ENCODE assay signal across 1 cellular context in genomic region chr15:101063891-101064794, GRCh38.
TF ChIP-seq lines count a peak whose summit lies in the region.

No MANE protein-coding gene starts in this region.

TF ChIP-seq in HepG2, 621 proteins besides CTCF, POLR2A, EP300 and RAD21 (continued from another document and continues in another):
- 0 out of 2 replicates have a peak, but pooled peaks have one; percentile 22 for TF ChIP-seq ZNF574 (CRISPR knock-in tag; IDR thresholded peaks at IDR 0.05)
- TF ChIP-seq ZNF414 (CRISPR knock-in tag; IDR thresholded peaks at IDR 0.05) = no peak
- no peak for TF ChIP-seq HHEX (CRISPR knock-in tag; IDR thresholded peaks at IDR 0.05)
- peak; percentile 63; the same call in 1 of the 2 replicates for TF ChIP-seq HIC2 (CRISPR knock-in tag; IDR thresholded peaks at IDR 0.05; ENCODE audit: low read depth)
- TF ChIP-seq KLF12 (CRISPR knock-in tag; IDR thresholded peaks at IDR 0.05; ENCODE audit: borderline replicate concordance) = no peak
- TF ChIP-seq MNT (IDR thresholded peaks at IDR 0.05) = no peak
- no peak for TF ChIP-seq NCOA1 (CRISPR knock-in tag; IDR thresholded peaks at IDR 0.05)
- TF ChIP-seq YY1 (IDR thresholded peaks at IDR 0.05; ENCODE audit: insufficient read depth, insufficient replicate concordance, low read depth, low read length) = peak; percentile 20
- TF ChIP-seq ZNF512 (CRISPR knock-in tag; IDR thresholded peaks at IDR 0.05) = no peak
- no peak for TF ChIP-seq HNRNPK (IDR thresholded peaks at IDR 0.05; ENCODE audit: low read depth, low read length, poor library complexity, severe bottlenecking)
- 0 out of 2 replicates have a peak, but pooled peaks have one; percentile 22 for TF ChIP-seq ZFY (CRISPR knock-in tag; IDR thresholded peaks at IDR 0.05)
- 0 out of 2 replicates have a peak, but pooled peaks have one; percentile 48 for TF ChIP-seq TARDBP (CRISPR knock-in tag; IDR thresholded peaks at IDR 0.05)
- TF ChIP-seq KDM5B (CRISPR knock-in tag; IDR thresholded peaks at IDR 0.05; ENCODE audit: borderline replicate concordance) = peak; percentile 63; the same call in 1 of the 2 replicates
- no peak for TF ChIP-seq MTF2 (CRISPR knock-in tag; IDR thresholded peaks at IDR 0.05; ENCODE audit: borderline replicate concordance)
- TF ChIP-seq ZNF101 (CRISPR knock-in tag; IDR thresholded peaks at IDR 0.05; ENCODE audit: borderline replicate concordance, low read depth) = no peak
- TF ChIP-seq ZFP37 (CRISPR knock-in tag; IDR thresholded peaks at IDR 0.05; ENCODE audit: borderline replicate concordance) = no peak
- TF ChIP-seq ZNF510 (CRISPR knock-in tag; IDR thresholded peaks at IDR 0.05; ENCODE audit: low read depth) = no peak
- TF ChIP-seq SMARCE1 (IDR thresholded peaks at IDR 0.05; ENCODE audit: borderline replicate concordance) = no peak
- TF ChIP-seq ZNF691 (CRISPR knock-in tag; IDR thresholded peaks at IDR 0.05; ENCODE audit: borderline replicate concordance, low read depth) = no peak
- no peak for TF ChIP-seq ATF4 (CRISPR knock-in tag; IDR thresholded peaks at IDR 0.05)
- no peak for TF ChIP-seq BRD4 (CRISPR knock-in tag; IDR thresholded peaks at IDR 0.05)
- peak; percentile 27; the same call in 1 of the 2 replicates for TF ChIP-seq GABPB1 (CRISPR knock-in tag; IDR thresholded peaks at IDR 0.05)
- 0 out of 2 replicates have a peak, but pooled peaks have one; percentile 14 for TF ChIP-seq HDAC2 (CRISPR knock-in tag; IDR thresholded peaks at IDR 0.05)
- no peak for TF ChIP-seq SNRNP70 (IDR thresholded peaks at IDR 0.05; ENCODE audit: low read depth, low read length)
- TF ChIP-seq SNAPC5 (CRISPR knock-in tag; IDR thresholded peaks at IDR 0.05; ENCODE audit: borderline replicate concordance) = no peak
- no peak for TF ChIP-seq CBX5 (CRISPR knock-in tag; IDR thresholded peaks at IDR 0.05; ENCODE audit: borderline replicate concordance)
- peak; percentile 13; the same call in 1 of the 2 replicates for TF ChIP-seq SMAD1 (CRISPR knock-in tag; IDR thresholded peaks at IDR 0.05; ENCODE audit: borderline replicate concordance, low read depth)
- TF ChIP-seq CENPT (CRISPR knock-in tag; IDR thresholded peaks at IDR 0.05; ENCODE audit: low read depth) = no peak
- TF ChIP-seq E2F1 (CRISPR knock-in tag; IDR thresholded peaks at IDR 0.05) = no peak
- TF ChIP-seq PLRG1 (conservative IDR thresholded peaks at IDR 0.05) = no peak
- TF ChIP-seq TBP (CRISPR knock-in tag; IDR thresholded peaks at IDR 0.05) = no peak
- TF ChIP-seq PAXIP1 (CRISPR knock-in tag; conservative IDR thresholded peaks at IDR 0.05) = 0 out of 2 replicates have a peak, but pooled peaks have one; percentile 23
- peak; percentile 45; the same call in 1 of the 2 replicates for TF ChIP-seq ZHX2 (IDR thresholded peaks at IDR 0.05; ENCODE audit: low read depth)
- TF ChIP-seq ZHX2 (CRISPR knock-in tag; IDR thresholded peaks at IDR 0.05; ENCODE audit: borderline replicate concordance) = no peak
- TF ChIP-seq MBNL3 (CRISPR knock-in tag; conservative IDR thresholded peaks at IDR 0.05) = no peak
- TF ChIP-seq ZNF773 (CRISPR knock-in tag; IDR thresholded peaks at IDR 0.05; ENCODE audit: borderline replicate concordance) = no peak
- peak; percentile 56; the same call in 1 of the 2 replicates for TF ChIP-seq RXRA (CRISPR knock-in tag; IDR thresholded peaks at IDR 0.05)
